ENCODE assay signal across 14 cellular contexts in genomic region chr17:17139972-17140589, GRCh38.
DNase-seq lines count a peak whose midpoint lies in the region; ATAC-seq lines count a peak whose summit lies in the region.
"Had no signal": no experiment of that assay in that cellular context is flagged by ENCODE, and none has a peak within 500 bp of the region (broad histone marks: within the 10 kb centered on the region; RNA-seq: fewer than 3 reads in every experiment).

No MANE protein-coding gene starts in this region.

- ATAC-seq in GM18511 (IDR thresholded peaks at IDR 0.05; ENCODE audit: unreplicated experiment) (no peak), HG02610 (IDR thresholded peaks at IDR 0.05; ENCODE audit: unreplicated experiment) (no peak)
- ATAC-seq: left colon, natural killer cell had no signal

- DNase-seq in NCI-H748 (lab: John Stamatoyannopoulos, UW; ENCODE audit: unreplicated experiment) (peak; percentile 52), NCI-H748 treated with DMSO at 0.1 percent for 48 hours (lab: John Stamatoyannopoulos, UW) (no peak), NCI-H2029 (lab: John Stamatoyannopoulos, UW) (peak; percentile 92), SW480 (ENCODE audit: low spot score) (peak; percentile 46), myocyte (ENCODE audit: low read depth) (peak; percentile 58)
- no peak for DNase-seq in effector CD4-positive, alpha-beta T cell
- DNase-seq: activated naive CD4-positive, alpha-beta T cell treated with anti-CD3 and anti-CD28 coated beads, Interleukin-2, amount 50 U/mL, for 16 hours; left colon; natural killer cell; NCI-H69; stimulated activated CD4-positive, alpha-beta T cell treated with anti-CD3 and anti-CD28 coated beads, Interleukin-2, amount 100 ng/mL, for 24 hours; WERI-Rb-1 had no signal

Comparison
In these comparisons a context has a peak if more than half of its experiments do, and no peak if none do; other contexts are left out.
1. DNase-seq: peak in NCI-H748 (single experiment), NCI-H2029 (single experiment), SW480 (single experiment) and myocyte (single experiment); none in NCI-H748 treated with DMSO at 0.1 percent for 48 hours (single experiment) and effector CD4-positive, alpha-beta T cell (single experiment).